In genomic region chr3:124248471-124249028, GRCh38 we compare ENCODE assay signal across 12 cellular contexts.
DNase-seq lines count a peak whose midpoint lies in the region; ATAC-seq and TF ChIP-seq lines count a peak whose summit lies in the region.
"Had no signal": no experiment of that assay in that cellular context is flagged by ENCODE, and none has a peak within 500 bp of the region (broad histone marks: within the 10 kb centered on the region; RNA-seq: fewer than 3 reads in every experiment).

No MANE protein-coding gene starts in this region.

- 55 to 62% methylated on average over 4 of the region's 4 CpGs for WGBS in thyroid gland, 2 donors

- DNase-seq in HuH-7.5 (ENCODE audit: low spot score) (peak; percentile 24), left lung (no peak), thyroid gland (no peak), NCI-H1694 treated with DMSO at 0.1 percent for 48 hours (lab: John Stamatoyannopoulos, UW) (no peak), NCI-H345 treated with DMSO at 0.1 percent for 48 hours (lab: John Stamatoyannopoulos, UW; ENCODE audit: unreplicated experiment) (no peak), NCI-H774 (lab: John Stamatoyannopoulos, UW) (no peak)
- DNase-seq: activated CD4-positive, alpha-beta T cell treated with anti-CD3 and anti-CD28 coated beads for 4 hours; endodermal cell; NCI-H2107 had no signal

- H3K27me3 ChIP-seq in left lung (no peaks in the 10 kb centered on the region), thyroid gland (no peaks in the 10 kb centered on the region)

- ATAC-seq in left lung, result peak; percentile 51
- ATAC-seq in HG03139 (IDR thresholded peaks at IDR 0.05; ENCODE audit: unreplicated experiment), result no peak

- no peak for TF ChIP-seq POLR2A in thyroid gland (IDR thresholded peaks at IDR 0.05)

- H3K9me3 ChIP-seq in left lung (no peaks in the 10 kb centered on the region), thyroid gland (no peaks in the 10 kb centered on the region)
- H3K9me3 ChIP-seq: neutrophil had no signal

- intact Hi-C loops in left lung (cut with DNase I) (no loop called here), thyroid gland (cut with DNase I) (no loop called here)

- TF ChIP-seq CTCF in left lung (IDR thresholded peaks at IDR 0.05) (no peak), thyroid gland (IDR thresholded peaks at IDR 0.05) (no peak)

- H3K36me3 ChIP-seq in left lung, result no peaks in the 10 kb centered on the region
- H3K36me3 ChIP-seq in thyroid gland, result no peaks in the 10 kb centered on the region
- H3K36me3 ChIP-seq: neutrophil had no signal

- H3K4me1 ChIP-seq in left lung (peaks cover 0 to 14% of the 10 kb centered on the region in 2 donors), thyroid gland (peaks cover 4 to 16% of the 10 kb centered on the region in 2 donors)

- H3K27ac ChIP-seq in cingulate gyrus (ENCODE audit: low read depth, low read length) (peak overlapping the region; percentile 65), left lung (peak overlapping the region; percentile 55 to 60), thyroid gland (peak overlapping the region; percentile 80 to 93 (median 91))
- H3K27ac ChIP-seq: neutrophil had no signal

- H3K4me3 ChIP-seq in left lung (no peak overlapping the region), thyroid gland (replicated peaks in 1 of 3) (no peak overlapping the region)
